In the genomic region with DNA sequence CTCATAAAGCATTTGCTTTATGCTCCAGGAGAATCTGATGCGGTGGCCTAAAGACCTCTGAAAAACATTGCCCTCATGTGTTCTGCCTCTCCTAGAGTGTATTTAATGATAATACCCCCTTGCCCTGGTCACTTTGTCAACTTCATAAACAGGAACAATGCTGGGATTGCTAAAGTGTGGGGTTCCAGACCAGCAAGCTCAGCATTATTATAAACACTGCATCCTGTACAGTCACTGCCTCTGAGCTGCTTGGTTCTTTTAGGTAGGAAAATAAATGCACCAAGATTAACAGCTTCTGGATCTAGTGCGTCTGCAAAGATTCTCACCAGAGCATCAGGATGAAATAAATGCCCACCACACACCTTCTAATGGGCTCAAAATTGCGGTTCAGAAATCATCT, we compare ENCODE assay signal across 1 cellular context.
TF ChIP-seq lines count a peak whose summit lies in the region.

No MANE protein-coding gene starts in this region.

TF ChIP-seq in HepG2, 621 proteins besides CTCF, POLR2A, EP300 and RAD21:
- TF ChIP-seq MAFK (conservative IDR thresholded peaks at IDR 0.05 in 1 of 2, IDR thresholded peaks at IDR 0.05 in 1 of 2; ENCODE audit: low read length in 2 of 2) = peak; percentile 29 to 67; a peak in 3 of 4 replicates
- TF ChIP-seq, protein P1, sequence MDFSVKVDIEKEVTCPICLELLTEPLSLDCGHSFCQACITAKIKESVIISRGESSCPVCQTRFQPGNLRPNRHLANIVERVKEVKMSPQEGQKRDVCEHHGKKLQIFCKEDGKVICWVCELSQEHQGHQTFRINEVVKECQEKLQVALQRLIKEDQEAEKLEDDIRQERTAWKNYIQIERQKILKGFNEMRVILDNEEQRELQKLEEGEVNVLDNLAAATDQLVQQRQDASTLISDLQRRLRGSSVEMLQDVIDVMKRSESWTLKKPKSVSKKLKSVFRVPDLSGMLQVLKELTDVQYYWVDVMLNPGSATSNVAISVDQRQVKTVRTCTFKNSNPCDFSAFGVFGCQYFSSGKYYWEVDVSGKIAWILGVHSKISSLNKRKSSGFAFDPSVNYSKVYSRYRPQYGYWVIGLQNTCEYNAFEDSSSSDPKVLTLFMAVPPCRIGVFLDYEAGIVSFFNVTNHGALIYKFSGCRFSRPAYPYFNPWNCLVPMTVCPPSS (IDR thresholded peaks at IDR 0.05) = no peak
- TF ChIP-seq MAFF (IDR thresholded peaks at IDR 0.05; ENCODE audit: low read depth, low read length) = peak; percentile 54; the same call in 1 of the 2 replicates
